Comparison of ENCODE assay signal across 10 cellular contexts in genomic region chr10:61898435-61898778, GRCh38. TPM values are rescaled to one million over a fixed set of nuclear protein-coding genes. Genes with fewer than 3 reads are reported as not detected.
DNase-seq lines count a peak whose midpoint lies in the region; ATAC-seq and TF ChIP-seq lines count a peak whose summit lies in the region.
"Had no signal": no experiment of that assay in that cellular context is flagged by ENCODE, and none has a peak within 500 bp of the region (broad histone marks: within the 10 kb centered on the region; RNA-seq: fewer than 3 reads in every experiment).

No MANE protein-coding gene starts in this region.

- no peak for TF ChIP-seq RAD21 in neural cell (conservative IDR thresholded peaks at IDR 0.05)

- H3K27ac ChIP-seq in VCaP (peak overlapping the region; percentile 99), neural cell (ENCODE audit: low read length) (no peak overlapping the region), brain microvascular endothelial cell (no peak overlapping the region)

- DNase-seq in NCI-H1092 treated with DMSO at 0.1 percent for 48 hours (lab: John Stamatoyannopoulos, UW) = peak; percentile 68
- DNase-seq in mucosa of gallbladder (ENCODE audit: low spot score) = no peak
- DNase-seq in brain microvascular endothelial cell = no peak
- no peak for DNase-seq in cerebellar nuclear complex (lab: John Stamatoyannopoulos, UW)
- DNase-seq: activated gamma-delta T cell had no signal

- H3F3A ChIP-seq in neural cell (ENCODE audit: insufficient read depth, low read length, poor library complexity, severe bottlenecking) = peaks cover 3% of the 10 kb centered on the region

- no peaks in the 10 kb centered on the region for H3K36me3 ChIP-seq in ES-I3 (ENCODE audit: insufficient read depth, low read length)
- H3K36me3 ChIP-seq in neural cell (ENCODE audit: insufficient read depth, low read length) = no peaks in the 10 kb centered on the region
- no peaks in the 10 kb centered on the region for H3K36me3 ChIP-seq in brain microvascular endothelial cell (replicated peaks)
- H3K36me3 ChIP-seq: esophagus muscularis mucosa had no signal

- H3K4me1 ChIP-seq in ES-I3 (ENCODE audit: insufficient read depth, low read length) = peaks cover 17% of the 10 kb centered on the region

- H3K27me3 ChIP-seq in neural cell (ENCODE audit: insufficient read depth, low read depth, low read length) (peaks cover 8% of the 10 kb centered on the region), brain microvascular endothelial cell (replicated peaks) (no peaks in the 10 kb centered on the region)
- H3K27me3 ChIP-seq: esophagus muscularis mucosa had no signal

- H3K4me3 ChIP-seq in neural cell (ENCODE audit: low read length) (peak overlapping the region; percentile 58), brain microvascular endothelial cell (ENCODE audit: low read depth, low read length) (no peak overlapping the region)

- no peak overlapping the region for H3K4me2 ChIP-seq in neural cell (ENCODE audit: low read length)

- ATAC-seq in HG02798 (IDR thresholded peaks at IDR 0.05; ENCODE audit: poor library complexity, unreplicated experiment) = no peak

- H3K79me2 ChIP-seq in neural cell (replicated peaks; ENCODE audit: insufficient read depth, low read length) = no peaks in the 10 kb centered on the region

- no peaks in the 10 kb centered on the region for H3K9me3 ChIP-seq in ES-I3 (ENCODE audit: control insufficient read depth, insufficient read depth, low read length)
- no peaks in the 10 kb centered on the region for H3K9me3 ChIP-seq in neural cell (ENCODE audit: low read length)
- H3K9me3 ChIP-seq: esophagus muscularis mucosa had no signal

- in situ Hi-C loops in brain microvascular endothelial cell (cut with HindIII; ENCODE audit: low pct_ligation_motif_present, low sequenced_read_pairs) = no loop called here

- TF ChIP-seq EP300 in neural cell (conservative IDR thresholded peaks at IDR 0.05; ENCODE audit: poor library complexity, severe bottlenecking) = no peak

- H3K9ac ChIP-seq in ES-I3 (ENCODE audit: low read depth, low read length) = 0 out of 2 replicates have a peak overlapping the region, but pooled peaks have one; percentile 2
- no peak overlapping the region for H3K9ac ChIP-seq in neural cell (ENCODE audit: low read length)

- H2AFZ ChIP-seq in neural cell (ENCODE audit: low read depth, low read length) = no peak overlapping the region

- no peak for TF ChIP-seq CTCF in VCaP (conservative IDR thresholded peaks at IDR 0.05)
- no peak for TF ChIP-seq CTCF in neural cell (IDR thresholded peaks at IDR 0.05; ENCODE audit: poor library complexity, severe bottlenecking)
- TF ChIP-seq CTCF in brain microvascular endothelial cell (IDR thresholded peaks at IDR 0.05; ENCODE audit: low read depth, low read length, missing control alignments) = no peak

- no peaks in the 10 kb centered on the region for H3K9me2 ChIP-seq in neural cell (ENCODE audit: insufficient read depth, low read length)

- H4K20me1 ChIP-seq in neural cell (ENCODE audit: insufficient read depth) = no peaks in the 10 kb centered on the region

TF ChIP-seq in neural cell, 6 proteins besides CTCF, POLR2A, EP300 and RAD21:
- TF ChIP-seq SMC3 (conservative IDR thresholded peaks at IDR 0.05; ENCODE audit: poor library complexity) = no peak
- TF ChIP-seq MXI1 (conservative IDR thresholded peaks at IDR 0.05; ENCODE audit: poor library complexity, severe bottlenecking) = no peak
- no peak for TF ChIP-seq TAF1 (IDR thresholded peaks at IDR 0.05; ENCODE audit: low read depth)
- no peak for TF ChIP-seq REST (IDR thresholded peaks at IDR 0.05; ENCODE audit: borderline replicate concordance)
- no peak for TF ChIP-seq EZH2 (IDR thresholded peaks at IDR 0.05; ENCODE audit: borderline replicate concordance, insufficient read depth, low read length, poor library complexity, severe bottlenecking)
- no peak for TF ChIP-seq POLR2AphosphoS5 (IDR thresholded peaks at IDR 0.05)

RNA-seq across cellular contexts. Expression of gene ARID5B, which starts 3.1 kb away (rescaled TPM):
- 0.80 and 2.1 TPM in 2 replicates for polyA plus RNA-seq in neural cell
- 12.8 and 15.1 TPM in 2 replicates for polyA minus RNA-seq in neural cell
- 50.6 TPM for total RNA-seq in mucosa of gallbladder
